8 cellular contexts compared by ENCODE assay signal in the genomic region with DNA sequence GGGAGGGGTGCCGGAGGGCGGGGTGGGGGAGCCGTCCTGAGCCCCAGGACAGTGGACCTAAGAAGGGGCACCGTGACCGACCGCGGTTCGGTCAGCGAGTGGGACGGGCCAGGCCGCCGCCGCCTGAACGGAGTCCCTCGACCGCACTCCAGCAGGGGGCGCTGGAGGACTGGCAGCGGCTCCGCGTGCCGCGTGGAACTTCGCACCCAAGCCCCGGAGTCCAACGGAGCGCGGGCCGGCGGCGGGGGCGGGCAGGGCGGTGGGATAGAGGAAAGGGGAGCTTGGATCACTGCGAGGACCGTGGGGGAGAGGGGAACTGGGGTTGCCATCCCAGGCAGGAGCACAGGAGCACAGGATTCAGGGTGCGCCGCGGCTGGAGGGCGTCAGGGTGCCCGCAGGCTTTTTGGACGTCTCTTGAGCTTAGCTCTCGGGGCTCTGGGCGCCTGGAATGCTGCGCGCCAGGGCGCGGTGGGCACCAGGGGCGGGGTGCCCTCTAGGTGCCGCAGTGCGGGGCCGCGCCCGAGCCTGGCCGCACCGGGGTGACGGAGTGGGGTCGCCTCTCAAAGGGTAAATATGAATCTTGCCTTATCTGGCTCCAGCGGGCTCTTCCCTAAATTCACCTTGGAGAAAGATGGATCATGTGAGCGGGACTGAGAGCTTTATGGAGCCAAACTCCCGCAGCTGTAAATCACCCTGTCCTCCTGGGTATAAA. TPM values are rescaled to one million over a fixed set of nuclear protein-coding genes. Genes with fewer than 3 reads are reported as not detected.
DNase-seq lines count a peak whose midpoint lies in the region; ATAC-seq and TF ChIP-seq lines count a peak whose summit lies in the region.

No MANE protein-coding gene starts in this region.

- H3K27ac Mint-ChIP-seq in CD8-positive, alpha-beta T cell, result no peak overlapping the region
- no peak overlapping the region for H3K27ac Mint-ChIP-seq in T-helper 2 cell treated with Interferon-gamma antibody and Interleukin-4, amounts not matched to agents 5 μg/mL and 100 μg/mL, for 36 hours

- POLR2A ChIA-PET in CD8-positive, alpha-beta T cell (lab: Charles Lee), result no interaction called here

- CTCF ChIA-PET in CD8-positive, alpha-beta T cell (lab: Charles Lee), result interaction anchor here (0.7 to 3.8 kb wide), 6 partner anchors 10 to 38 kb away, joined by 3 to 32 read pairs (median 4); no protein-coding TSS in a partner anchor

- peak overlapping the region; percentile 41 for H3K4me3 ChIP-seq in CD8-positive, alpha-beta T cell (ENCODE audit: low read depth, low read length)
- H3K4me3 ChIP-seq in hepatocyte (peak overlapping the region; percentile 52), skin epidermis (peak overlapping the region in 6 of 7 experiments; percentile 2 to 43 (median 16))

- peak; percentile 86 for TF ChIP-seq CTCF in CD8-positive, alpha-beta T cell (IDR thresholded peaks at IDR 0.05)
- TF ChIP-seq CTCF in hepatocyte (IDR thresholded peaks at IDR 0.05; ENCODE audit: poor library complexity), result peak; percentile 90

- H2AFZ ChIP-seq in hepatocyte, result peak overlapping the region; percentile 74

- intact Hi-C loops in CD8-positive, alpha-beta T cell (cut with DNase I, micrococcal nuclease), result loop anchor here (1.0 to 2.0 kb wide), 3 partner anchors 35 to 315 kb away; no protein-coding TSS in a partner anchor

- no peaks in the 10 kb centered on the region for H3K36me3 ChIP-seq in CD8-positive, alpha-beta T cell (ENCODE audit: insufficient read depth, low read length)
- no peaks in the 10 kb centered on the region for H3K36me3 ChIP-seq in hepatocyte (replicated peaks; ENCODE audit: insufficient read depth, low read depth)

- no peaks in the 10 kb centered on the region for H3K9me2 ChIP-seq in hepatocyte (replicated peaks; ENCODE audit: insufficient read depth)

- no peaks in the 10 kb centered on the region for H3K79me2 ChIP-seq in hepatocyte

- peak; percentile 67 for ATAC-seq in CD8-positive, alpha-beta T cell
- no peak for ATAC-seq in HG02588 (IDR thresholded peaks at IDR 0.05; ENCODE audit: unreplicated experiment)
- ATAC-seq in GM19455 (IDR thresholded peaks at IDR 0.05; ENCODE audit: unreplicated experiment), result no peak

- H3K9me3 ChIP-seq in CD8-positive, alpha-beta T cell (ENCODE audit: low read length), result no peaks in the 10 kb centered on the region
- no peaks in the 10 kb centered on the region for H3K9me3 ChIP-seq in hepatocyte (ENCODE audit: low read depth)

- H3K4me2 ChIP-seq in hepatocyte, result peak overlapping the region; percentile 100

- peak overlapping the region; percentile 67 for H3K4me3 Mint-ChIP-seq in CD8-positive, alpha-beta T cell
- no peak overlapping the region for H3K4me3 Mint-ChIP-seq in T-helper 2 cell treated with Interferon-gamma antibody and Interleukin-4, amounts not matched to agents 5 μg/mL and 100 μg/mL, for 36 hours

- no peaks in the 10 kb centered on the region for H3K36me3 Mint-ChIP-seq in CD8-positive, alpha-beta T cell
- H3K36me3 Mint-ChIP-seq in T-helper 2 cell treated with Interferon-gamma antibody and Interleukin-4, amounts not matched to agents 5 μg/mL and 100 μg/mL, for 36 hours (ENCODE audit: low read depth), result no peaks in the 10 kb centered on the region

- H3K27me3 Mint-ChIP-seq in CD8-positive, alpha-beta T cell (ENCODE audit: low read depth), result peaks cover 55% of the 10 kb centered on the region
- H3K27me3 Mint-ChIP-seq in T-helper 2 cell treated with Interferon-gamma antibody and Interleukin-4, amounts not matched to agents 5 μg/mL and 100 μg/mL, for 36 hours (ENCODE audit: low read depth), result peaks cover 65% of the 10 kb centered on the region

- peaks cover 27% of the 10 kb centered on the region for H3K27me3 ChIP-seq in CD8-positive, alpha-beta T cell (ENCODE audit: insufficient read depth, low read length)
- peaks cover 56% of the 10 kb centered on the region for H3K27me3 ChIP-seq in hepatocyte

- H3K4me1 Mint-ChIP-seq in CD8-positive, alpha-beta T cell (ENCODE audit: low read depth), result peaks cover 8% of the 10 kb centered on the region
- peaks cover 3% of the 10 kb centered on the region for H3K4me1 Mint-ChIP-seq in T-helper 2 cell treated with Interferon-gamma antibody and Interleukin-4, amounts not matched to agents 5 μg/mL and 100 μg/mL, for 36 hours (ENCODE audit: low read depth)

- peak; percentile 45 to 84 (median 66) for DNase-seq in CD8-positive, alpha-beta T cell
- DNase-seq in HUDEP-2 (lab: John Stamatoyannopoulos, UW; ENCODE audit: unreplicated experiment in 76 of 76) (peak in 56 of 76 experiments; percentile 10 to 75 (median 53)), anterior cingulate cortex (lab: John Stamatoyannopoulos, UW) (peak in 31 of 58 donors; percentile 7 to 64 (median 22)), hepatocyte (ENCODE audit: low spot score) (peak; percentile 81)
- DNase-seq in T-helper 2 cell treated with Interferon-gamma antibody and Interleukin-4, amounts not matched to agents 5 μg/mL and 100 μg/mL, for 36 hours (ENCODE audit: low spot score), result peak; percentile 66

- no peak overlapping the region for H3K27ac ChIP-seq in CD8-positive, alpha-beta T cell (ENCODE audit: low read depth, low read length)
- H3K27ac ChIP-seq in hepatocyte, result no peak overlapping the region
- H3K27ac ChIP-seq in skin epidermis, result peak overlapping the region in 2 of 21 experiments; percentile 4 to 7

- H3K9me3 Mint-ChIP-seq in CD8-positive, alpha-beta T cell, result no peaks in the 10 kb centered on the region
- H3K9me3 Mint-ChIP-seq in T-helper 2 cell treated with Interferon-gamma antibody and Interleukin-4, amounts not matched to agents 5 μg/mL and 100 μg/mL, for 36 hours, result no peaks in the 10 kb centered on the region

- 12% methylated on average over 22 of the region's 59 CpGs for WGBS in hepatocyte (ENCODE audit: low lambda C conversion rate, missing lambda C conversion rate)

- peaks cover 13% of the 10 kb centered on the region for H3K4me1 ChIP-seq in CD8-positive, alpha-beta T cell (ENCODE audit: insufficient read depth, low read length)
- peaks cover 20% of the 10 kb centered on the region for H3K4me1 ChIP-seq in hepatocyte (ENCODE audit: insufficient read depth)

- H4K20me1 ChIP-seq in hepatocyte (ENCODE audit: insufficient read depth, poor library complexity, severe bottlenecking), result no peaks in the 10 kb centered on the region

RNA-seq across cellular contexts. Expression of a gene that starts 0.4 kb away (rescaled TPM):
- total RNA-seq in CD8-positive, alpha-beta T cell, result not detected
- total RNA-seq in hepatocyte, result 0.16 and 1.1 TPM in 2 replicates
- 0.19 TPM in 1 of 2 replicates, not detected in the other for polyA plus RNA-seq in hepatocyte

RNA-seq across cellular contexts. Expression of a gene that starts 0.6 kb away (rescaled TPM):
- total RNA-seq in CD8-positive, alpha-beta T cell, result not detected
- total RNA-seq in hepatocyte, result 0.48 and 1.6 TPM in 2 replicates
- polyA plus RNA-seq in hepatocyte, result 0.46 and 0.65 TPM in 2 replicates

RNA-seq across cellular contexts. Expression of a gene that starts 12.0 kb away (rescaled TPM):
- total RNA-seq in CD8-positive, alpha-beta T cell, result not detected
- total RNA-seq in hepatocyte, result 0.43 and 0.60 TPM in 2 replicates
- not detected in 2 replicates for polyA plus RNA-seq in hepatocyte

RNA-seq across cellular contexts. Expression of a gene that starts 30.3 kb away (rescaled TPM):
- total RNA-seq in CD8-positive, alpha-beta T cell, result not detected
- 4.0 and 4.2 TPM in 2 replicates for total RNA-seq in hepatocyte
- polyA plus RNA-seq in hepatocyte, result 1.4 and 4.3 TPM in 2 replicates

RNA-seq across cellular contexts. Expression of a gene that starts 48.9 kb away (rescaled TPM):
- total RNA-seq in CD8-positive, alpha-beta T cell, result 10 to 100 TPM; 25.9 to 26.4 TPM
- total RNA-seq in hepatocyte, result 13.2 and 15.3 TPM in 2 replicates
- polyA plus RNA-seq in hepatocyte, result 43.4 and 55.5 TPM in 2 replicates

Comparison
In these comparisons a context has a peak if more than half of its experiments do, and no peak if none do; other contexts are left out.
1. DNase-seq: peak in every context shown above with its lines; median percentile 81 in hepatocyte; 66 in CD8-positive, alpha-beta T cell; 66 in T-helper 2 cell treated with Interferon-gamma antibody and Interleukin-4, amounts not matched to agents 5 μg/mL and 100 μg/mL, for 36 hours; 53 in HUDEP-2; 22 in anterior cingulate cortex.